In the genomic region with DNA sequence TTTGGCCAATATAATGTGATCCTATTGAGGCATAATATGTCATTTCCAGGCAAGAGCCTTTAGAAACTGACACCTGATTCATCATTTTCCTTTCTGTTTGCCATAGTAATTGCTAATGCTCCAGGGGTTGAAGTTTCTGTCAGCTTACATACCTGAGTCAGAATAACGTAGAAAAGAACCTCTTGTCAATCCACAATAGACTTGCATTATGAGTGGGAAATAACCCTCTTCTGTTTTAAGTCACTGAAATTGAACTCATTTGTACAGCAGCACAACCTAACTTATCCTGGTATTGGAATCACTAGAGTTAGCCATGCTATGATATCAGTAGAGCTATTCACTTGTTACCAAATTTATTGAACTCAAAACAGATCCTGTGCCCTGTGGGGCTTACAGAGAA, we compare ENCODE assay signal across 16 cellular contexts.
DNase-seq lines count a peak whose midpoint lies in the region; ATAC-seq, FAIRE-seq and TF ChIP-seq lines count a peak whose summit lies in the region.
"Had no signal": no experiment of that assay in that cellular context is flagged by ENCODE, and none has a peak within 500 bp of the region (broad histone marks: within the 10 kb centered on the region; RNA-seq: fewer than 3 reads in every experiment).

No MANE protein-coding gene starts in this region.

- ATAC-seq in activated CD8-positive, alpha-beta memory T cell treated with anti-CD3 and anti-CD28 coated beads, Interleukin-2, amount 10 ng/mL, durations not matched to agents 7 days and 5 days: peak; percentile 69
- ATAC-seq in GM19395 (IDR thresholded peaks at IDR 0.05; ENCODE audit: unreplicated experiment): peak; percentile 69
- ATAC-seq in HG02973 (IDR thresholded peaks at IDR 0.05; ENCODE audit: unreplicated experiment): peak; percentile 72
- ATAC-seq in foreskin keratinocyte: peak; percentile 26
- ATAC-seq in HG03469 (IDR thresholded peaks at IDR 0.05; ENCODE audit: unreplicated experiment): no peak
- no peak for ATAC-seq in HG03045 (IDR thresholded peaks at IDR 0.05; ENCODE audit: unreplicated experiment)
- ATAC-seq: left cardiac atrium had no signal

- no peak overlapping the region for H3K4me3 Mint-ChIP-seq in activated CD8-positive, alpha-beta memory T cell treated with anti-CD3 and anti-CD28 coated beads, Interleukin-2, amount 10 ng/mL, durations not matched to agents 7 days and 5 days

- TF ChIP-seq CTCF in foreskin keratinocyte (conservative IDR thresholded peaks at IDR 0.05): no peak

- FAIRE-seq in frontal cortex (lab: Jason Lieb, UNC): no peak
- FAIRE-seq: astrocyte had no signal

- H3K9me3 Mint-ChIP-seq in activated CD8-positive, alpha-beta memory T cell treated with anti-CD3 and anti-CD28 coated beads, Interleukin-2, amount 10 ng/mL, durations not matched to agents 7 days and 5 days (ENCODE audit: low read depth): peaks cover 1% of the 10 kb centered on the region

- H3K4me1 ChIP-seq in foreskin keratinocyte: peaks cover 10% of the 10 kb centered on the region
- H3K4me1 ChIP-seq: Caco-2, suprapubic skin had no signal

- CTCF ChIA-PET in activated CD8-positive, alpha-beta memory T cell treated with anti-CD3 and anti-CD28 coated beads, Interleukin-2, amount 10 ng/mL, durations not matched to agents 7 days and 5 days (lab: Charles Lee): interaction anchor here (1.6 kb wide), 1 partner anchor 32 kb away, joined by 3 read pairs; no protein-coding TSS in a partner anchor

- peak overlapping the region; percentile 38 for H3K27ac Mint-ChIP-seq in activated CD8-positive, alpha-beta memory T cell treated with anti-CD3 and anti-CD28 coated beads, Interleukin-2, amount 10 ng/mL, durations not matched to agents 7 days and 5 days

- H3K27me3 Mint-ChIP-seq in activated CD8-positive, alpha-beta memory T cell treated with anti-CD3 and anti-CD28 coated beads, Interleukin-2, amount 10 ng/mL, durations not matched to agents 7 days and 5 days: no peaks in the 10 kb centered on the region

- no peaks in the 10 kb centered on the region for H3K27me3 ChIP-seq in foreskin keratinocyte
- H3K27me3 ChIP-seq: ovary, suprapubic skin had no signal

- H3K36me3 Mint-ChIP-seq in activated CD8-positive, alpha-beta memory T cell treated with anti-CD3 and anti-CD28 coated beads, Interleukin-2, amount 10 ng/mL, durations not matched to agents 7 days and 5 days: peaks cover 12% of the 10 kb centered on the region

- peaks cover 20% of the 10 kb centered on the region for H3K4me1 Mint-ChIP-seq in activated CD8-positive, alpha-beta memory T cell treated with anti-CD3 and anti-CD28 coated beads, Interleukin-2, amount 10 ng/mL, durations not matched to agents 7 days and 5 days

- no peak for DNase-seq in activated CD8-positive, alpha-beta memory T cell treated with anti-CD3 and anti-CD28 coated beads, Interleukin-2, amount 10 ng/mL, durations not matched to agents 7 days and 5 days
- DNase-seq in activated CD8-positive, alpha-beta memory T cell treated with anti-CD3 and anti-CD28 coated beads, Interleukin-2, amount 50 U/mL, for 48 hours: no peak
- peak in 1 of 2 donors; percentile 55 for DNase-seq in foreskin keratinocyte
- DNase-seq in frontal cortex (ENCODE audit: low spot score in 2 of 2): no peak
- DNase-seq: Caco-2, hypothalamus, IMR-90, left cardiac atrium, ovary had no signal

- H3K27ac ChIP-seq in foreskin keratinocyte: no peak overlapping the region
- H3K27ac ChIP-seq: ovary, SK-N-MC, suprapubic skin had no signal

Comparison
In these comparisons a context has a peak if more than half of its experiments do, and no peak if none do; other contexts are left out.
1. ATAC-seq: peak in activated CD8-positive, alpha-beta memory T cell treated with anti-CD3 and anti-CD28 coated beads, Interleukin-2, amount 10 ng/mL, durations not matched to agents 7 days and 5 days (single experiment), GM19395 (single experiment), HG02973 (single experiment) and foreskin keratinocyte (single experiment); none in HG03469 (single experiment) and HG03045 (single experiment).